8 cellular contexts compared by ENCODE assay signal in genomic region chr14:29126865-29127264, GRCh38.
"Had no signal": no experiment of that assay in that cellular context is flagged by ENCODE, and none has a peak within 500 bp of the region (broad histone marks: within the 10 kb centered on the region; RNA-seq: fewer than 3 reads in every experiment).

No MANE protein-coding gene starts in this region.

- DNase-seq: GOT3, H7, HFFc6, KG1 had no signal

- H3K9me3 ChIP-seq: HAP-1 had no signal

- ATAC-seq: HCT116, K562 had no signal

- H3K4me1 ChIP-seq: HAP-1 had no signal

- H3K4me3 ChIP-seq: HAP-1, K562 had no signal

- FAIRE-seq: K562 had no signal

- H3K27ac ChIP-seq: HL-60 had no signal

- H3K36me3 ChIP-seq: HAP-1 had no signal
